7 cellular contexts compared by ENCODE assay signal in genomic region chr7:27200761-27201230, GRCh38. TPM values are rescaled to one million over a fixed set of nuclear protein-coding genes. Genes with fewer than 3 reads are reported as not detected.
DNase-seq lines count a peak whose midpoint lies in the region; ATAC-seq and TF ChIP-seq lines count a peak whose summit lies in the region.

No MANE protein-coding gene starts in this region.

- no peaks in the 10 kb centered on the region for H3K9me3 ChIP-seq in ovary

- WGBS in ovary, 3 donors, result 12 to 23% (median 14%) methylated on average over 9 of the region's 9 CpGs

- no peak for ATAC-seq in GM21723 (IDR thresholded peaks at IDR 0.05; ENCODE audit: unreplicated experiment)

- no peak overlapping the region for H3K27ac ChIP-seq in coronary artery
- H3K27ac ChIP-seq in ovary, result no peak overlapping the region

- H3K36me3 ChIP-seq in ovary, result no peaks in the 10 kb centered on the region

- peaks cover 8% of the 10 kb centered on the region for H3K4me1 ChIP-seq in ovary (ENCODE audit: insufficient read depth)

- TF ChIP-seq CTCF in GM12865 (IDR thresholded peaks at IDR 0.05; ENCODE audit: insufficient read depth, low read depth, low read length, missing control alignments) (no peak), coronary artery (IDR thresholded peaks at IDR 0.05) (no peak), ovary (IDR thresholded peaks at IDR 0.05) (no peak)

- TF ChIP-seq EP300 in ovary (IDR thresholded peaks at IDR 0.05), result no peak

- no peak for TF ChIP-seq POLR2A in ovary (IDR thresholded peaks at IDR 0.05)

- H3K4me3 ChIP-seq in GM12865 (ENCODE audit: low read depth, low read length) (0 out of 2 replicates have a peak overlapping the region, but pooled peaks have one; percentile 30), coronary artery (peak overlapping the region; percentile 65), ovary (peak overlapping the region; percentile 20)

- intact Hi-C loops in ovary (cut with DNase I), result loop anchor here in 2 of 4 donors (5.0 to 10.0 kb wide), 2 partner anchors 724 to 892 kb away; no protein-coding TSS in a partner anchor

- peaks cover 6% of the 10 kb centered on the region for H3K27me3 ChIP-seq in ovary

- DNase-seq in GM12865 (ENCODE audit: low read depth) (no peak), NCI-H226 (peak; percentile 33), coronary artery (ENCODE audit: low spot score) (no peak), ovary (no peak), SW 1271 (lab: John Stamatoyannopoulos, UW) (no peak), NK-92 (lab: John Stamatoyannopoulos, UW; ENCODE audit: unreplicated experiment) (no peak)

RNA-seq across cellular contexts. Expression of gene HOXA13, which starts 0.9 kb away (rescaled TPM):
- total RNA-seq in ovary, result not detected
- polyA plus RNA-seq in ovary, result under 1 TPM in 1 of 2 donors, not detected in 1; 0.07 TPM

RNA-seq across cellular contexts. Expression of gene HOXA11, which starts 15.8 kb away (rescaled TPM):
- 1 to 10 TPM in 3 of 7 donors, under 1 TPM in 1, not detected in 3; 0.23 to 2.0 (median 1.5) TPM for total RNA-seq in ovary
- under 1 TPM; 0.11 to 0.65 TPM for polyA plus RNA-seq in ovary

RNA-seq across cellular contexts. Expression of gene HOXA10, which starts 26.7 kb away (rescaled TPM):
- total RNA-seq in ovary, result 1 to 10 TPM in 3 of 7 donors, under 1 TPM in 3, not detected in 1; 0.25 to 2.0 (median 0.91) TPM
- 1 to 10 TPM in 1 of 2 donors, under 1 TPM in 1; 0.34 to 2.8 TPM for polyA plus RNA-seq in ovary

RNA-seq across cellular contexts. Expression of gene HOXA9, which starts 35.5 kb away (rescaled TPM):
- total RNA-seq in ovary, result 1 to 10 TPM in 1 of 7 donors, under 1 TPM in 5, not detected in 1; 0.12 to 1.0 (median 0.57) TPM
- 1 to 10 TPM in 1 of 2 donors, under 1 TPM in 1; 0.22 to 2.5 TPM for polyA plus RNA-seq in ovary

RNA-seq across cellular contexts. Expression of gene EVX1, which starts 41.8 kb away (rescaled TPM):
- not detected for total RNA-seq in ovary
- not detected for polyA plus RNA-seq in ovary
